Comparison of ENCODE assay signal across 22 cellular contexts in genomic region chr1:180265201-180265600, GRCh38. TPM values are rescaled to one million over a fixed set of nuclear protein-coding genes. Genes with fewer than 3 reads are reported as not detected.
"Had no signal": no experiment of that assay in that cellular context is flagged by ENCODE, and none has a peak within 500 bp of the region (broad histone marks: within the 10 kb centered on the region; RNA-seq: fewer than 3 reads in every experiment).

No MANE protein-coding gene starts in this region.

- H3K27ac ChIP-seq: brain microvascular endothelial cell, cardiac muscle cell, VCaP had no signal

- H3K9me3 Mint-ChIP-seq: activated CD4-positive, alpha-beta memory T cell treated with anti-CD3 and anti-CD28 coated beads, Interleukin-2, amount 10 ng/mL, durations not matched to agents 7 days and 5 days; activated naive CD4-positive, alpha-beta T cell treated with anti-CD3 and anti-CD28 coated beads for 36 hours; activated naive CD8-positive, alpha-beta T cell treated with anti-CD3 and anti-CD28 coated beads for 36 hours; activated T-cell treated with anti-CD3 and anti-CD28 coated beads, Interleukin-2, amount 50 U/mL, for 4 hours had no signal

- H3K36me3 Mint-ChIP-seq: activated naive CD8-positive, alpha-beta T cell treated with anti-CD3 and anti-CD28 coated beads for 36 hours had no signal

- H3K27me3 Mint-ChIP-seq: activated CD4-positive, alpha-beta T cell treated with anti-CD3 and anti-CD28 coated beads for 36 hours; activated naive CD8-positive, alpha-beta T cell treated with anti-CD3 and anti-CD28 coated beads for 36 hours had no signal

- ATAC-seq: activated CD4-positive, alpha-beta T cell treated with anti-CD3 and anti-CD28 coated beads for 36 hours; activated T-cell treated with anti-CD3 and anti-CD28 coated beads, Interleukin-2, amount 50 U/mL, for 4 hours had no signal

- H3K4me3 Mint-ChIP-seq: activated CD4-positive, alpha-beta memory T cell treated with anti-CD3 and anti-CD28 coated beads, Interleukin-2, amount 10 ng/mL, durations not matched to agents 7 days and 5 days; activated CD4-positive, alpha-beta T cell treated with anti-CD3 and anti-CD28 coated beads for 36 hours; activated naive CD4-positive, alpha-beta T cell treated with anti-CD3 and anti-CD28 coated beads for 36 hours; activated naive CD8-positive, alpha-beta T cell treated with anti-CD3 and anti-CD28 coated beads for 36 hours; activated T-cell treated with anti-CD3 and anti-CD28 coated beads, Interleukin-2, amount 50 U/mL, for 4 hours had no signal

- H3K27ac Mint-ChIP-seq: activated CD4-positive, alpha-beta memory T cell treated with anti-CD3 and anti-CD28 coated beads, Interleukin-2, amount 10 ng/mL, durations not matched to agents 7 days and 5 days; activated CD4-positive, alpha-beta T cell treated with anti-CD3 and anti-CD28 coated beads for 36 hours; activated naive CD4-positive, alpha-beta T cell treated with anti-CD3 and anti-CD28 coated beads for 36 hours; activated naive CD8-positive, alpha-beta T cell treated with anti-CD3 and anti-CD28 coated beads for 36 hours had no signal

- H3K4me3 ChIP-seq: cardiac muscle cell had no signal

- H3K4me1 Mint-ChIP-seq: activated CD4-positive, alpha-beta memory T cell treated with anti-CD3 and anti-CD28 coated beads, Interleukin-2, amount 10 ng/mL, durations not matched to agents 7 days and 5 days; activated CD4-positive, alpha-beta T cell treated with anti-CD3 and anti-CD28 coated beads for 36 hours had no signal

- H3K36me3 ChIP-seq: brain microvascular endothelial cell, cardiac muscle cell had no signal

- DNase-seq: activated CD4-positive, alpha-beta memory T cell treated with anti-CD3 and anti-CD28 coated beads, Interleukin-2, amount 10 ng/mL, durations not matched to agents 7 days and 5 days; activated CD4-positive, alpha-beta T cell treated with anti-CD3 and anti-CD28 coated beads for 36 hours; activated CD4-positive, alpha-beta T cell treated with anti-CD3 and anti-CD28 coated beads, Interleukin-2, amount 50 U/mL, for 1 hour; activated effector memory CD4-positive, alpha-beta T cell treated with anti-CD3 and anti-CD28 coated beads, Interleukin-2, amount 50 U/mL, for 16 hours; activated naive CD4-positive, alpha-beta T cell treated with anti-CD3 and anti-CD28 coated beads for 36 hours; activated naive CD8-positive, alpha-beta T cell treated with anti-CD3 and anti-CD28 coated beads for 36 hours; activated T-cell treated with anti-CD3 and anti-CD28 coated beads, Interleukin-2, amount 50 U/mL, for 4 hours; brain microvascular endothelial cell; KG1; NCI-H1092; NCI-H1417; NCI-H1694; NCI-H2029 treated with DMSO at 0.1 percent for 48 hours; NCI-H345; NCI-H510A; NCI-H526 treated with DMSO at 0.1 percent for 48 hours; NCI-H82; SIG-M5; T-helper 2 cell; T1000 had no signal

- H3K27me3 ChIP-seq: cardiac muscle cell had no signal

RNA-seq across cellular contexts. Expression of gene LHX4, which starts 35.1 kb away (rescaled TPM):
- total RNA-seq: activated CD4-positive, alpha-beta memory T cell treated with anti-CD3 and anti-CD28 coated beads, Interleukin-2, amount 10 ng/mL, durations not matched to agents 7 days and 5 days; activated CD4-positive, alpha-beta T cell treated with anti-CD3 and anti-CD28 coated beads for 36 hours; activated naive CD4-positive, alpha-beta T cell treated with anti-CD3 and anti-CD28 coated beads for 36 hours; activated naive CD8-positive, alpha-beta T cell treated with anti-CD3 and anti-CD28 coated beads for 36 hours; cardiac muscle cell had no signal
